Comparison of ENCODE assay signal across 17 cellular contexts in genomic region chr13:26457212-26457611, GRCh38.
A peak's percentile ranks its signal among the peaks of the same experiment; 100 is the strongest.
DNase-seq lines count a peak whose midpoint lies in the region; TF ChIP-seq lines count a peak whose summit lies in the region.
"Had no signal": no experiment of that assay in that cellular context is flagged by ENCODE, and none has a peak within 500 bp of the region (broad histone marks: within the 10 kb centered on the region; RNA-seq: fewer than 3 reads in every experiment).

No MANE protein-coding gene starts in this region.

- no peaks in the 10 kb centered on the region for H3K36me3 ChIP-seq in SJCRH30
- H3K36me3 ChIP-seq: cardiac muscle cell had no signal

- TF ChIP-seq CTCF in endothelial cell (IDR thresholded peaks at IDR 0.05; ENCODE audit: unreplicated experiment) = no peak

- no peak overlapping the region for H3K4me3 Mint-ChIP-seq in endothelial cell (ENCODE audit: unreplicated experiment)
- H3K4me3 Mint-ChIP-seq: activated naive CD8-positive, alpha-beta T cell treated with anti-CD3 and anti-CD28 coated beads for 36 hours; activated T-cell treated with anti-CD3 and anti-CD28 coated beads, Interleukin-2, amount 50 U/mL, for 24 hours had no signal

- H3K4me1 ChIP-seq in SJCRH30 = peaks cover 46% of the 10 kb centered on the region

- H3K27me3 Mint-ChIP-seq in endothelial cell (ENCODE audit: unreplicated experiment) = no peaks in the 10 kb centered on the region

- no peaks in the 10 kb centered on the region for H3K9me3 Mint-ChIP-seq in endothelial cell (ENCODE audit: unreplicated experiment)
- H3K9me3 Mint-ChIP-seq: activated naive CD8-positive, alpha-beta T cell treated with anti-CD3 and anti-CD28 coated beads for 36 hours; activated T-cell treated with anti-CD3 and anti-CD28 coated beads, Interleukin-2, amount 50 U/mL, for 24 hours had no signal

- no peak overlapping the region; the same call in 1 of the 2 replicates for H3K27ac ChIP-seq in SJCRH30
- H3K27ac ChIP-seq: cardiac muscle cell, skin epidermis, testis had no signal

- no peaks in the 10 kb centered on the region for H3K27me3 ChIP-seq in SJCRH30
- H3K27me3 ChIP-seq: cardiac muscle cell, testis had no signal

- H3K4me3 ChIP-seq in SJCRH30 = no peak overlapping the region
- H3K4me3 ChIP-seq: cardiac muscle cell, skin epidermis, testis had no signal

- no peaks in the 10 kb centered on the region for H3K9me3 ChIP-seq in SJCRH30 (replicated peaks)
- H3K9me3 ChIP-seq: testis had no signal

- TF ChIP-seq POLR2A in erythroblast (IDR thresholded peaks at IDR 0.05; ENCODE audit: low read length) = no peak

- no peaks in the 10 kb centered on the region for H3K4me1 Mint-ChIP-seq in endothelial cell (ENCODE audit: unreplicated experiment)
- H3K4me1 Mint-ChIP-seq: activated naive CD8-positive, alpha-beta T cell treated with anti-CD3 and anti-CD28 coated beads for 36 hours had no signal

- DNase-seq in Daoy (ENCODE audit: low read depth) = peak; percentile 11
- peak; percentile 35 for DNase-seq in HT-29 (ENCODE audit: low spot score)
- peak; percentile 24 to 45 for DNase-seq in SJCRH30
- peak; percentile 22 for DNase-seq in kidney tubule cell (ENCODE audit: low spot score)
- no peak for DNase-seq in GM03348 (ENCODE audit: low spot score)
- no peak for DNase-seq in NK-92 treated with Interleukin-12 subunit alpha and Interleukin-12 subunit beta, amount 100 ng/mL, for 24 hours (lab: John Stamatoyannopoulos, UW)
- no peak for DNase-seq in erythroblast (lab: John Stamatoyannopoulos, UW)
- DNase-seq in endothelial cell (ENCODE audit: low spot score) = no peak
- DNase-seq: activated naive CD8-positive, alpha-beta T cell treated with anti-CD3 and anti-CD28 coated beads for 36 hours; activated T-cell treated with anti-CD3 and anti-CD28 coated beads, Interleukin-2, amount 50 U/mL, for 24 hours; HCEC 1CT; hippocampal formation; SHP77 treated with DMSO at 0.1 percent for 48 hours; stimulated activated CD4-positive, alpha-beta T cell treated with anti-CD3 and anti-CD28 coated beads, Interleukin-4, amount 100 ng/mL, for 4 hours; testis had no signal

- H3K27ac Mint-ChIP-seq in endothelial cell (ENCODE audit: unreplicated experiment) = no peak overlapping the region
- H3K27ac Mint-ChIP-seq: activated naive CD8-positive, alpha-beta T cell treated with anti-CD3 and anti-CD28 coated beads for 36 hours; activated T-cell treated with anti-CD3 and anti-CD28 coated beads, Interleukin-2, amount 50 U/mL, for 24 hours had no signal

- H3K36me3 Mint-ChIP-seq in endothelial cell (ENCODE audit: low read depth, unreplicated experiment) = no peaks in the 10 kb centered on the region
- H3K36me3 Mint-ChIP-seq: activated naive CD8-positive, alpha-beta T cell treated with anti-CD3 and anti-CD28 coated beads for 36 hours had no signal

Comparison
In these comparisons a context has a peak if more than half of its experiments do, and no peak if none do; other contexts are left out.
1. DNase-seq: peak in Daoy (single experiment), HT-29 (single experiment), SJCRH30 (2 of 2) and kidney tubule cell (single experiment); none in GM03348 (single experiment), NK-92 treated with Interleukin-12 subunit alpha and Interleukin-12 subunit beta, amount 100 ng/mL, for 24 hours (single experiment), erythroblast (0 of 2) and endothelial cell (single experiment).